In genomic region chr1:7583291-7584096, GRCh38 we compare ENCODE assay signal across 13 cellular contexts.
"Had no signal": no experiment of that assay in that cellular context is flagged by ENCODE, and none has a peak within 500 bp of the region (broad histone marks: within the 10 kb centered on the region; RNA-seq: fewer than 3 reads in every experiment).

No MANE protein-coding gene starts in this region.

- H3K4me3 ChIP-seq: esophagus muscularis mucosa, left lung, upper lobe of right lung had no signal

- H3K36me3 ChIP-seq: brain microvascular endothelial cell, esophagus muscularis mucosa, left lung, upper lobe of right lung had no signal

- H3K27ac ChIP-seq: brain microvascular endothelial cell, esophagus muscularis mucosa, left lung, upper lobe of right lung had no signal

- ATAC-seq: activated CD8-positive, alpha-beta T cell treated with anti-CD3 and anti-CD28 coated beads, Interleukin-2, amount 10 ng/mL, durations not matched to agents 7 days and 5 days; left lung; right cardiac atrium; upper lobe of right lung had no signal

- H3K4me1 ChIP-seq: left lung, upper lobe of right lung had no signal

- H3K9me3 Mint-ChIP-seq: activated naive CD4-positive, alpha-beta T cell treated with anti-CD3 and anti-CD28 coated beads, Interleukin-2, amount 10 ng/mL, durations not matched to agents 7 days and 5 days had no signal

- H3K9me3 ChIP-seq: esophagus muscularis mucosa, left lung, upper lobe of right lung had no signal

- DNase-seq: activated CD4-positive, alpha-beta T cell treated with anti-CD3 and anti-CD28 coated beads for 48 hours; activated CD8-positive, alpha-beta memory T cell treated with anti-CD3 and anti-CD28 coated beads, Interleukin-2, amount 50 U/mL, for 48 hours; activated CD8-positive, alpha-beta T cell treated with anti-CD3 and anti-CD28 coated beads, Interleukin-2, amount 10 ng/mL, durations not matched to agents 7 days and 5 days; activated naive CD4-positive, alpha-beta T cell treated with anti-CD3 and anti-CD28 coated beads, Interleukin-2, amount 10 ng/mL, durations not matched to agents 7 days and 5 days; amniotic stem cell; brain microvascular endothelial cell; mesendoderm; SHP77 treated with DMSO at 0.1 percent for 48 hours; stimulated activated naive CD4-positive, alpha-beta T cell treated with Interleukin-2 at 50 U/mL for 16 hours had no signal

- H3K36me3 Mint-ChIP-seq: activated naive CD4-positive, alpha-beta T cell treated with anti-CD3 and anti-CD28 coated beads, Interleukin-2, amount 10 ng/mL, durations not matched to agents 7 days and 5 days had no signal

- H3K27ac Mint-ChIP-seq: activated CD8-positive, alpha-beta T cell treated with anti-CD3 and anti-CD28 coated beads, Interleukin-2, amount 10 ng/mL, durations not matched to agents 7 days and 5 days; activated naive CD4-positive, alpha-beta T cell treated with anti-CD3 and anti-CD28 coated beads, Interleukin-2, amount 10 ng/mL, durations not matched to agents 7 days and 5 days had no signal

- H3K27me3 Mint-ChIP-seq: activated naive CD4-positive, alpha-beta T cell treated with anti-CD3 and anti-CD28 coated beads, Interleukin-2, amount 10 ng/mL, durations not matched to agents 7 days and 5 days had no signal

- H3K4me3 Mint-ChIP-seq: activated CD8-positive, alpha-beta T cell treated with anti-CD3 and anti-CD28 coated beads, Interleukin-2, amount 10 ng/mL, durations not matched to agents 7 days and 5 days; activated naive CD4-positive, alpha-beta T cell treated with anti-CD3 and anti-CD28 coated beads, Interleukin-2, amount 10 ng/mL, durations not matched to agents 7 days and 5 days had no signal

- H3K27me3 ChIP-seq: brain microvascular endothelial cell, esophagus muscularis mucosa, left lung, upper lobe of right lung had no signal

- H3K4me1 Mint-ChIP-seq: activated naive CD4-positive, alpha-beta T cell treated with anti-CD3 and anti-CD28 coated beads, Interleukin-2, amount 10 ng/mL, durations not matched to agents 7 days and 5 days had no signal
